ENCODE assay signal across 25 cellular contexts in the genomic region with DNA sequence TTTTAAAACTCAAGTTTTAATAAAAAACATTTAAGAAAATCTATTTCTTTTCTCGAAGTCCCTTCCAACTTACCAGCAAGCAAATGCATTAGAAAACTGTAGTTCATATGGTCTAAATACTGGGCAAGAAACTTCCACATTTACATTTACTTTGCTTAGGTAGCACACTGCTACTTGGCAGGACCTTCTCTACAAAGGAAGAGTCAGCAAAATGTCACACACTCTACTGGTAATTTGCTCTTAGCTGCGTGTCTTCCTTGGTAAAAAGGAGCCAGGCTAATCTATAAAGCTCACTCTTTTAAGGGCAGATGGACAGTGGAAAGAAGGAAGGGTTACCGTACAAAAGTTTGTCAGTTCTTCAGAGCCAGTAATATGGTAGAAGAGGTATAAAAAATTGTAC. TPM values are rescaled to one million over a fixed set of nuclear protein-coding genes. Genes with fewer than 3 reads are reported as not detected.
A peak's percentile ranks its signal among the peaks of the same experiment; 100 is the strongest.
DNase-seq lines count a peak whose midpoint lies in the region; ATAC-seq, FAIRE-seq and TF ChIP-seq lines count a peak whose summit lies in the region.
"Had no signal": no experiment of that assay in that cellular context is flagged by ENCODE, and none has a peak within 500 bp of the region (broad histone marks: within the 10 kb centered on the region; RNA-seq: fewer than 3 reads in every experiment).

No MANE protein-coding gene starts in this region.

- no peak for TF ChIP-seq RAD21 in K562 (CRISPR knock-in tag; conservative IDR thresholded peaks at IDR 0.05 in 1 of 2, IDR thresholded peaks at IDR 0.05 in 1 of 2)

- peak overlapping the region; percentile 19 for H3K27ac ChIP-seq in cardiac muscle cell
- H3K27ac ChIP-seq in heart right ventricle = no peak overlapping the region
- H3K27ac ChIP-seq in K562 (ENCODE audit: extremely low read depth, low read depth, low read length) = no peak overlapping the region
- no peak overlapping the region for H3K27ac ChIP-seq in gastrocnemius medialis
- H3K27ac ChIP-seq: BLaER1 had no signal

- no peaks in the 10 kb centered on the region for H3K27me3 ChIP-seq in cardiac muscle cell
- H3K27me3 ChIP-seq in heart right ventricle = no peaks in the 10 kb centered on the region
- H3K27me3 ChIP-seq in K562 (ENCODE audit: control insufficient read depth in 2 of 2, insufficient read depth in 2 of 2, low read length in 2 of 2) = no peaks in the 10 kb centered on the region
- H3K27me3 ChIP-seq in gastrocnemius medialis = no peaks in the 10 kb centered on the region
- H3K27me3 ChIP-seq: BE2C, BLaER1 had no signal

- CTCF ChIA-PET in K562 (lab: Yijun Ruan, JAX; ENCODE audit: low intra/inter-chr PET ratio) = no interaction called here

- POLR2A ChIA-PET in K562 (lab: Yijun Ruan, JAX) = no interaction called here

- no peak overlapping the region for H3K4me2 ChIP-seq in K562 (ENCODE audit: insufficient read depth, low read length)
- H3K4me2 ChIP-seq: BLaER1 had no signal

- H3K9ac ChIP-seq in K562 (ENCODE audit: insufficient read depth in 1 of 2, low read depth in 2 of 2, low read length in 2 of 2) = no peak overlapping the region
- H3K9ac ChIP-seq: BLaER1 had no signal

- TF ChIP-seq POLR2A in K562 (conservative IDR thresholded peaks at IDR 0.05) (no peak), gastrocnemius medialis (IDR thresholded peaks at IDR 0.05) (no peak)

- no peak overlapping the region for H2AFZ ChIP-seq in K562 (ENCODE audit: low read depth, low read length)

- peaks cover 30% of the 10 kb centered on the region for H3K4me1 ChIP-seq in cardiac muscle cell (ENCODE audit: low read depth)
- peaks cover 5 to 31% (median 20%) of the 10 kb centered on the region in 9 donors for H3K4me1 ChIP-seq in heart right ventricle
- peaks cover 0 to 6% of the 10 kb centered on the region in 2 experiments; a peak in 2 of 5 replicates for H3K4me1 ChIP-seq in K562 (replicated peaks in 1 of 2; ENCODE audit: control insufficient read depth in 2 of 2, insufficient read depth in 2 of 2, low read length in 2 of 2)
- peaks cover 0 to 8% of the 10 kb centered on the region in 2 donors for H3K4me1 ChIP-seq in gastrocnemius medialis
- H3K4me1 ChIP-seq: BE2C, BLaER1 had no signal

- TF ChIP-seq CTCF in cardiac muscle cell (IDR thresholded peaks at IDR 0.05; ENCODE audit: low read depth, low read length) (no peak), heart right ventricle (IDR thresholded peaks at IDR 0.05) (no peak), K562 (IDR thresholded peaks at IDR 0.05 in 2 of 3, conservative IDR thresholded peaks at IDR 0.05 in 1 of 3; ENCODE audit: insufficient read depth in 2 of 3, low read depth in 1 of 3, low read length in 3 of 3) (no peak), gastrocnemius medialis (IDR thresholded peaks at IDR 0.05 in 4 of 5, conservative IDR thresholded peaks at IDR 0.05 in 1 of 5) (no peak)

- H3K4me3 ChIP-seq in cardiac muscle cell = no peak overlapping the region
- H3K4me3 ChIP-seq in heart right ventricle = no peak overlapping the region
- no peak overlapping the region for H3K4me3 ChIP-seq in K562
- H3K4me3 ChIP-seq in gastrocnemius medialis = no peak overlapping the region
- H3K4me3 ChIP-seq: BLaER1, GM12878 had no signal

- H4K20me1 ChIP-seq in K562 (replicated peaks; ENCODE audit: control insufficient read depth, insufficient read depth, low read length) = no peaks in the 10 kb centered on the region
- H4K20me1 ChIP-seq: BLaER1 had no signal

- H3K9me3 ChIP-seq in cardiac muscle cell (ENCODE audit: low read depth) (no peaks in the 10 kb centered on the region), heart right ventricle (no peaks in the 10 kb centered on the region), K562 (replicated peaks; ENCODE audit: control insufficient read depth, insufficient read depth, low read depth, low read length) (no peaks in the 10 kb centered on the region), gastrocnemius medialis (no peaks in the 10 kb centered on the region)
- H3K9me3 ChIP-seq: BE2C, BLaER1 had no signal

- FAIRE-seq in K562 (lab: Jason Lieb, UNC) = no peak
- FAIRE-seq: A204.1, GM12878, GM12892, GM18507 had no signal

- no TSS peak for BruUV-seq in K562 (replicated peaks; lab: Mats Ljungman, UMichigan)

- no peak for TF ChIP-seq EP300 in K562 (IDR thresholded peaks at IDR 0.05; ENCODE audit: low read length)

- no peaks in the 10 kb centered on the region for H3K9me1 ChIP-seq in K562 (ENCODE audit: control insufficient read depth, insufficient read depth, low read length)

- DNase-seq in cardiac muscle cell (ENCODE audit: low read depth in 1 of 2, low spot score in 1 of 2) (no peak), heart right ventricle (no peak), K562 (ENCODE audit: extremely low read depth in 1 of 4, low spot score in 3 of 4) (no peak), gastrocnemius medialis (no peak), medulla oblongata (ENCODE audit: extremely low spot score) (no peak)
- DNase-seq: 8988T; ACHN; BE2C; C1 segment of cervical spinal cord; CD4-positive, alpha-beta memory T cell; CD4-positive, CD25-positive, alpha-beta regulatory T cell; CD8-positive, alpha-beta memory T cell; COR-L47; DMS 273 treated with DMSO at 0.1 percent for 48 hours; DMS153; DMS53; DMS79; DND-41; EL; GDM1 had no signal

- intact Hi-C loops in heart right ventricle (cut with DNase I) (no loop called here), K562 (cut with micrococcal nuclease) (no loop called here), gastrocnemius medialis (cut with DNase I; ENCODE audit: low total_unique reads) (loop anchor here (5.0 kb wide), 1 partner anchor 809 kb away; no protein-coding TSS in a partner anchor)

- 94 to 95% methylated on average over 3 of the region's 3 CpGs for WGBS in heart right ventricle, 2 donors
- WGBS in K562 (ENCODE audit: insufficient coverage, low coverage, missing lambda C conversion rate) = 71% methylated on average over 3 of the region's 3 CpGs

- ATAC-seq in heart right ventricle = no peak
- no peak; the same call in 2 of the 3 replicates for ATAC-seq in K562
- ATAC-seq in gastrocnemius medialis = no peak
- ATAC-seq: GM12878 had no signal

- in situ Hi-C loops in K562 (cut with MboI) (no loop called here), gastrocnemius medialis (cut with MboI; ENCODE audit: low sequenced_read_pairs in 4 of 4) (no loop called here)

- H3K36me3 ChIP-seq in cardiac muscle cell (peaks cover 22% of the 10 kb centered on the region), heart right ventricle (peaks cover 0 to 75% (median 23%) of the 10 kb centered on the region in 9 donors), K562 (ENCODE audit: control insufficient read depth, insufficient read depth, low read length) (peaks cover 38% of the 10 kb centered on the region), gastrocnemius medialis (peaks cover 3 to 46% of the 10 kb centered on the region in 2 donors)

- H3K79me2 ChIP-seq in K562 (ENCODE audit: control insufficient read depth, insufficient read depth, low read length) = no peaks in the 10 kb centered on the region

TF ChIP-seq in K562, 482 proteins besides CTCF, POLR2A, EP300 and RAD21 (continues in another document):
- no peak for TF ChIP-seq SIRT6 (IDR thresholded peaks at IDR 0.05; ENCODE audit: low read depth, low read length)
- TF ChIP-seq, protein P1, sequence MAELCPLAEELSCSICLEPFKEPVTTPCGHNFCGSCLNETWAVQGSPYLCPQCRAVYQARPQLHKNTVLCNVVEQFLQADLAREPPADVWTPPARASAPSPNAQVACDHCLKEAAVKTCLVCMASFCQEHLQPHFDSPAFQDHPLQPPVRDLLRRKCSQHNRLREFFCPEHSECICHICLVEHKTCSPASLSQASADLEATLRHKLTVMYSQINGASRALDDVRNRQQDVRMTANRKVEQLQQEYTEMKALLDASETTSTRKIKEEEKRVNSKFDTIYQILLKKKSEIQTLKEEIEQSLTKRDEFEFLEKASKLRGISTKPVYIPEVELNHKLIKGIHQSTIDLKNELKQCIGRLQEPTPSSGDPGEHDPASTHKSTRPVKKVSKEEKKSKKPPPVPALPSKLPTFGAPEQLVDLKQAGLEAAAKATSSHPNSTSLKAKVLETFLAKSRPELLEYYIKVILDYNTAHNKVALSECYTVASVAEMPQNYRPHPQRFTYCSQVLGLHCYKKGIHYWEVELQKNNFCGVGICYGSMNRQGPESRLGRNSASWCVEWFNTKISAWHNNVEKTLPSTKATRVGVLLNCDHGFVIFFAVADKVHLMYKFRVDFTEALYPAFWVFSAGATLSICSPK (IDR thresholded peaks at IDR 0.05; ENCODE audit: borderline replicate concordance) = no peak
- TF ChIP-seq, protein P2, sequence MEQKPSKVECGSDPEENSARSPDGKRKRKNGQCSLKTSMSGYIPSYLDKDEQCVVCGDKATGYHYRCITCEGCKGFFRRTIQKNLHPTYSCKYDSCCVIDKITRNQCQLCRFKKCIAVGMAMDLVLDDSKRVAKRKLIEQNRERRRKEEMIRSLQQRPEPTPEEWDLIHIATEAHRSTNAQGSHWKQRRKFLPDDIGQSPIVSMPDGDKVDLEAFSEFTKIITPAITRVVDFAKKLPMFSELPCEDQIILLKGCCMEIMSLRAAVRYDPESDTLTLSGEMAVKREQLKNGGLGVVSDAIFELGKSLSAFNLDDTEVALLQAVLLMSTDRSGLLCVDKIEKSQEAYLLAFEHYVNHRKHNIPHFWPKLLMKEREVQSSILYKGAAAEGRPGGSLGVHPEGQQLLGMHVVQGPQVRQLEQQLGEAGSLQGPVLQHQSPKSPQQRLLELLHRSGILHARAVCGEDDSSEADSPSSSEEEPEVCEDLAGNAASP (IDR thresholded peaks at IDR 0.05) = no peak

RNA-seq across cellular contexts. Expression of a gene that starts 45.7 kb away (rescaled TPM):
- total RNA-seq in cardiac muscle cell (24.0 and 37.6 TPM in 2 replicates), heart right ventricle (10 to 100 TPM; 15.6 to 29.3 (median 20.5) TPM), K562 (2014; rRNA removed) (23.3 and 25.2 TPM in 2 replicates), K562 (2014; rRNA removed; fragmentation: Illumina TruSeq; extraction: Trizol) (48.9 and 56.3 TPM in 2 replicates), K562 (2015; rRNA removed; fragmentation: Illumina TruSeq; extraction: Trizol) (47.4 and 49.2 TPM in 2 replicates), K562 (2021) (33.2 and 34.8 TPM in 2 replicates), gastrocnemius medialis (10 to 100 TPM; 16.6 to 27.2 (median 18.9) TPM)
- polyA plus RNA-seq in cardiac muscle cell (31.9 and 38.2 TPM in 2 replicates), heart right ventricle (10 to 100 TPM in 1 of 2 donors, 1 to 10 TPM in 1; 7.5 to 14.6 TPM), K562 (2011; rRNA removed) (46.7 and 60.9 TPM in 2 replicates), K562 (2014; fragmentation: Illumina TruSeq; extraction: Trizol) (36.9 and 45.2 TPM in 2 replicates), K562 (2014; fragmentation: Nextera tagmentation; extraction: Ambion mirVana) (10 to 100 TPM; 13.4 to 13.8 TPM), K562 (2014; rRNA removed) (29.9 and 34.8 TPM in 2 replicates)
- total RNA-seq in K562 (2011; cell fraction: chromatin; rRNA removed; ENCODE audit: low replicate concordance) = 22.3 and 75.1 TPM in 2 replicates
- total RNA-seq in K562 (2011; cell fraction: nucleolus; rRNA removed) = 9.3 and 14.2 TPM in 2 replicates
- 28.4 and 48.1 TPM in 2 replicates for total RNA-seq in K562 (2011; cell fraction: nucleoplasm; rRNA removed)
- 16.7 and 25.3 TPM in 2 replicates for polyA plus RNA-seq in K562 (2011; cell fraction: cytosol; rRNA removed)
- polyA plus RNA-seq in K562 (2011; cell fraction: nucleus; rRNA removed) = 61.7 and 83.1 TPM in 2 replicates
- 25.5 and 26.3 TPM in 2 replicates for polyA plus RNA-seq in K562 (2012)
- 63.0 and 70.9 TPM in 2 replicates for polyA minus RNA-seq in K562 (2011; rRNA and poly(A)+ RNA removed)
- 18.9 and 26.1 TPM in 2 replicates for polyA minus RNA-seq in K562 (2011; cell fraction: cytosol; rRNA and poly(A)+ RNA removed)
- polyA minus RNA-seq in K562 (2011; cell fraction: nucleus; rRNA and poly(A)+ RNA removed) = 47.1 and 74.0 TPM in 2 replicates
